ENCODE assay signal across 16 cellular contexts in genomic region chr4:112647785-112648184, GRCh38. TPM values are rescaled to one million over a fixed set of nuclear protein-coding genes. Genes with fewer than 3 reads are reported as not detected.
DNase-seq lines count a peak whose midpoint lies in the region; ATAC-seq and TF ChIP-seq lines count a peak whose summit lies in the region.
"Had no signal": no experiment of that assay in that cellular context is flagged by ENCODE, and none has a peak within 500 bp of the region (broad histone marks: within the 10 kb centered on the region; RNA-seq: fewer than 3 reads in every experiment).

No MANE protein-coding gene starts in this region.

- H3K4me3 ChIP-seq in GM23338 (peak overlapping the region; percentile 69), HUES48 (ENCODE audit: low read depth, low read length) (peak overlapping the region; percentile 77), ectodermal cell (ENCODE audit: insufficient read depth, low read depth, low read length) (peak overlapping the region; percentile 48), iPS-18c (ENCODE audit: insufficient read depth, low read depth, low read length) (peak overlapping the region; percentile 61)
- H3K4me3 ChIP-seq: SJCRH30 had no signal

- peaks cover 21% of the 10 kb centered on the region for H3K9me3 Mint-ChIP-seq in GM23338
- H3K9me3 Mint-ChIP-seq: CD8-positive, alpha-beta T cell had no signal

- peaks cover 18% of the 10 kb centered on the region for H3K36me3 ChIP-seq in GM23338 (ENCODE audit: insufficient read depth)
- H3K36me3 ChIP-seq in HUES48 (ENCODE audit: control insufficient read depth, insufficient read depth, low read length), result peaks cover 29% of the 10 kb centered on the region
- peaks cover 6% of the 10 kb centered on the region for H3K36me3 ChIP-seq in ectodermal cell (ENCODE audit: control insufficient read depth, insufficient read depth, low read length)

- 11 to 14% methylated on average over 2 to 3 of the region's 3 CpGs for WGBS in ectodermal cell, 2 experiments

- peak overlapping the region; percentile 97 for H3K27ac ChIP-seq in GM23338 (ENCODE audit: low read depth)
- H3K27ac ChIP-seq in HUES48 (ENCODE audit: low read depth, low read length), result peak overlapping the region; percentile 99
- peak overlapping the region; percentile 86 for H3K27ac ChIP-seq in ectodermal cell (ENCODE audit: insufficient read depth, low read depth, low read length, poor library complexity, severe bottlenecking)
- H3K27ac ChIP-seq: RWPE1, SJCRH30 had no signal

- peaks cover 39% of the 10 kb centered on the region for H3K27me3 Mint-ChIP-seq in GM23338 (ENCODE audit: insufficient read depth, low read depth, poor library complexity)

- H2AFZ ChIP-seq in GM23338, result no peak overlapping the region

- H3K9ac ChIP-seq in HUES48 (ENCODE audit: low read depth, low read length), result peak overlapping the region; percentile 99

- H3K36me3 Mint-ChIP-seq in GM23338 (ENCODE audit: low read depth), result peaks cover 56% of the 10 kb centered on the region

- H3F3A ChIP-seq in GM23338 (replicated peaks; ENCODE audit: low read depth), result peaks cover 7% of the 10 kb centered on the region

- no peak for TF ChIP-seq CTCF in GM23338 (conservative IDR thresholded peaks at IDR 0.05; ENCODE audit: low read depth in 2 of 2)

- no peaks in the 10 kb centered on the region for H3K9me2 ChIP-seq in GM23338 (ENCODE audit: insufficient read depth)

- H3K27me3 ChIP-seq in GM23338 (ENCODE audit: insufficient read depth) (no peaks in the 10 kb centered on the region), HUES48 (ENCODE audit: control insufficient read depth, insufficient read depth, low read length) (no peaks in the 10 kb centered on the region), ectodermal cell (ENCODE audit: control insufficient read depth, insufficient read depth, low read length, poor library complexity, severe bottlenecking) (no peaks in the 10 kb centered on the region)
- H3K27me3 ChIP-seq: SJCRH30 had no signal

- ATAC-seq in GM23338, result no peak; the same call in 2 of the 3 replicates
- ATAC-seq: CD8-positive, alpha-beta T cell had no signal

- H3K9me3 ChIP-seq in HUES48 (ENCODE audit: control insufficient read depth, insufficient read depth, low read length), result 0 out of 2 replicates have a peak, but pooled peaks cover 2% of the 10 kb centered on the region
- no peaks in the 10 kb centered on the region for H3K9me3 ChIP-seq in ectodermal cell (ENCODE audit: control insufficient read depth, low read length)
- no peaks in the 10 kb centered on the region for H3K9me3 ChIP-seq in iPS-18c (ENCODE audit: control insufficient read depth, insufficient read depth, low read length)
- H3K9me3 ChIP-seq: SJCRH30 had no signal

- peak overlapping the region; percentile 100 for H3K27ac Mint-ChIP-seq in GM23338
- H3K27ac Mint-ChIP-seq: CD8-positive, alpha-beta T cell had no signal

- H3K4me2 ChIP-seq in GM23338, result peak overlapping the region; percentile 74

- DNase-seq in GM23338 (ENCODE audit: low spot score) (peak; percentile 54), NCI-H2081 (lab: John Stamatoyannopoulos, UW) (no peak), NCI-H1417 treated with DMSO at 0.1 percent for 48 hours (lab: John Stamatoyannopoulos, UW) (no peak), DMS114 treated with DMSO at 0.1 percent for 48 hours (lab: John Stamatoyannopoulos, UW; ENCODE audit: unreplicated experiment) (no peak)
- DNase-seq: CD8-positive, alpha-beta T cell; EL; NCI-H1436 treated with DMSO at 0.1 percent for 48 hours; NCI-H2107; NCI-H226; NCI-H526; NK-92 treated with Interleukin-12 subunit alpha and Interleukin-12 subunit beta, amount 100 ng/mL, for 24 hours; SJCRH30 had no signal

- H3K79me2 ChIP-seq in GM23338 (replicated peaks; ENCODE audit: insufficient read depth), result peaks cover 44% of the 10 kb centered on the region

- H3K4me1 ChIP-seq in GM23338 (ENCODE audit: insufficient read depth) (peaks cover 1% of the 10 kb centered on the region; the same call in 1 of the 2 replicates), HUES48 (ENCODE audit: control insufficient read depth, insufficient read depth, low read length) (peaks cover 32% of the 10 kb centered on the region), ectodermal cell (ENCODE audit: control insufficient read depth, insufficient read depth, low read length) (peaks cover 25% of the 10 kb centered on the region)
- H3K4me1 ChIP-seq: SJCRH30 had no signal

- H4K20me1 ChIP-seq in GM23338 (replicated peaks; ENCODE audit: insufficient read depth), result no peaks in the 10 kb centered on the region

- peak overlapping the region; percentile 97 for H3K4me3 Mint-ChIP-seq in GM23338
- H3K4me3 Mint-ChIP-seq: CD8-positive, alpha-beta T cell had no signal

- peaks cover 29% of the 10 kb centered on the region for H3K4me1 Mint-ChIP-seq in GM23338

TF ChIP-seq in GM23338, 12 proteins besides CTCF, POLR2A, EP300 and RAD21:
- TF ChIP-seq EZH2 (IDR thresholded peaks at IDR 0.05; ENCODE audit: low read depth, unreplicated experiment) (no peak), STAT1 (IDR thresholded peaks at IDR 0.05; ENCODE audit: unreplicated experiment) (no peak), POLR2AphosphoS5 (IDR thresholded peaks at IDR 0.05; ENCODE audit: low read depth) (peak; percentile 73), ZNF462 (CRISPR knock-in tag; IDR thresholded peaks at IDR 0.05) (no peak)

RNA-seq across cellular contexts. Expression of gene LARP7, which starts 10.8 kb away (rescaled TPM):
- 25.8 and 26.6 TPM in 2 replicates for total RNA-seq in GM23338 (2014; rRNA removed; shearing (Covaris generic))
- 133 and 157 TPM in 2 replicates for polyA plus RNA-seq in GM23338 (2016; fragmentation: Nextera tagmentation; extraction: Ambion mirVana)
- 126 TPM for polyA plus RNA-seq in ectodermal cell (2013, experiment 1 of 4)
- polyA plus RNA-seq in ectodermal cell (2013, experiment 2 of 4), result 119 TPM
- 82.2 TPM for polyA plus RNA-seq in ectodermal cell (2013, experiment 3 of 4)
- polyA plus RNA-seq in ectodermal cell (2013, experiment 4 of 4), result 94.9 TPM

RNA-seq across cellular contexts. Expression of gene ZGRF1, which starts 11.1 kb away (rescaled TPM):
- 37.6 and 62.6 TPM in 2 replicates for total RNA-seq in GM23338 (2014; rRNA removed; shearing (Covaris generic))
- polyA plus RNA-seq in GM23338 (2016; fragmentation: Nextera tagmentation; extraction: Ambion mirVana), result 28.9 and 41.7 TPM in 2 replicates
- 29.4 TPM for polyA plus RNA-seq in ectodermal cell (2013, experiment 1 of 4)
- 34.4 TPM for polyA plus RNA-seq in ectodermal cell (2013, experiment 2 of 4)
- 23.0 TPM for polyA plus RNA-seq in ectodermal cell (2013, experiment 3 of 4)
- polyA plus RNA-seq in ectodermal cell (2013, experiment 4 of 4), result 26.0 TPM
